Comparison of ENCODE assay signal across 25 cellular contexts in the genomic region with DNA sequence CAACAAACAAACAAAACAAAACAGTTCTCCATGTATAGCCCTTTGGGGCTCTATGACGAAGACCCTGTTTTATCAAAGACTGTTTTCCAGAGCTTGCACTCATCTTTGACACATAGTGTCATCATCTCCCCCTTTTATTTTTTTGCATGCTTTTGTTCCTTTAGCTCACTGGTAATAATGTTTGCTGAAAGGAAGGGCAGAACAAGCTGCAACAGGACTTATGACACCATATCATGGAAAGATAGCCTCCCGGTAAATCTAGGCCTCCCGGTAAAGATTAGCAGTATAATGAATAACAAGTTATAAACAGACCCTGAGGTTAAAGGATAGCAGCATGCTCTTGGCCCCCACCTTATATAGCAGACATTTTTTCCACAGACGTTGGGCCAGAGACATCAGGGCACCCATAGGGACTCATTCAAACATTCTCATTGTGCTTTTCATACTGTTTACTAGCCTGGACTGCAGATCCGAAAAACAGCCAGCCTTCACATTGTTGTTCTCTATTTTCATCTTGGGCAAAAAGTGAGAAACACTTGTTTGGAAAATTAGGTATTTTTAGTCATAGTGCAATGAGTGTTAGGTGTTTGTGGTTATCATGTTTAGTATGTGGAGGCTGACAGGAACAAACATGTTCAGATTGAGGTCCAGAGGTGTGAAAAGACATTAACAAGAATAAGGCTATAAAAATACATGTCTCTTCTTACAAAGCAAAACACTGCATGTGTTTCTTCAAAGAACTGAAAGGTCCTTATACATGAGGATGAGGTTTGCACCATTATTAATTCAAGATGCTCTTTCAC.
A peak's percentile ranks its signal among the peaks of the same experiment; 100 is the strongest.
DNase-seq lines count a peak whose midpoint lies in the region; ATAC-seq and TF ChIP-seq lines count a peak whose summit lies in the region.
"Had no signal": no experiment of that assay in that cellular context is flagged by ENCODE, and none has a peak within 500 bp of the region (broad histone marks: within the 10 kb centered on the region; RNA-seq: fewer than 3 reads in every experiment).

No MANE protein-coding gene starts in this region.

- H3K27ac ChIP-seq in rectal smooth muscle tissue (ENCODE audit: low read depth, low read length) = peak overlapping the region; percentile 3
- H3K27ac ChIP-seq: ascending aorta, GM23248, HL-60 had no signal

- H3K4me1 Mint-ChIP-seq in Calu3 (ENCODE audit: low read depth, unreplicated experiment) = no peaks in the 10 kb centered on the region
- H3K4me1 Mint-ChIP-seq: activated CD4-positive, alpha-beta memory T cell treated with anti-CD3 and anti-CD28 coated beads, Interleukin-2, amount 10 ng/mL, durations not matched to agents 7 days and 5 days; WTC11 had no signal

- TF ChIP-seq CTCF in fibroblast of villous mesenchyme (IDR thresholded peaks at IDR 0.05; ENCODE audit: insufficient read depth, low read depth, low read length) = no peak
- TF ChIP-seq CTCF in Calu3 (IDR thresholded peaks at IDR 0.05; ENCODE audit: unreplicated experiment) = no peak

- no TSS peak for BruUV-seq in Calu3 (replicated peaks; lab: Mats Ljungman, UMichigan)

- no peaks in the 10 kb centered on the region for H3K27me3 Mint-ChIP-seq in Calu3 (ENCODE audit: unreplicated experiment)
- H3K27me3 Mint-ChIP-seq: activated CD4-positive, alpha-beta memory T cell treated with anti-CD3 and anti-CD28 coated beads, Interleukin-2, amount 10 ng/mL, durations not matched to agents 7 days and 5 days; memory B cell had no signal

- H3K4me1 ChIP-seq in rectal smooth muscle tissue (ENCODE audit: control insufficient read depth, insufficient read depth, low read length) = no peaks in the 10 kb centered on the region
- H3K4me1 ChIP-seq: ascending aorta had no signal

- no peaks in the 10 kb centered on the region for H3K36me3 Mint-ChIP-seq in Calu3 (ENCODE audit: insufficient read depth, unreplicated experiment)
- H3K36me3 Mint-ChIP-seq: memory B cell, WTC11 had no signal

- H3K4me3 Mint-ChIP-seq in Calu3 (ENCODE audit: low read depth, unreplicated experiment) = no peak overlapping the region
- H3K4me3 Mint-ChIP-seq: activated CD4-positive, alpha-beta memory T cell treated with anti-CD3 and anti-CD28 coated beads, Interleukin-2, amount 10 ng/mL, durations not matched to agents 7 days and 5 days; memory B cell; WTC11 had no signal

- H3K9me3 Mint-ChIP-seq in Calu3 (ENCODE audit: low read depth, unreplicated experiment) = no peaks in the 10 kb centered on the region
- H3K9me3 Mint-ChIP-seq: WTC11 had no signal

- CTCF ChIA-PET in Calu3 (lab: Charles Lee) = no interaction called here

- ATAC-seq in HG03378 (IDR thresholded peaks at IDR 0.05; ENCODE audit: unreplicated experiment) = peak; percentile 83
- ATAC-seq in GM21526 (IDR thresholded peaks at IDR 0.05; ENCODE audit: low FRiP score, unreplicated experiment) = no peak
- ATAC-seq: WTC11 had no signal

- no peaks in the 10 kb centered on the region for H3K36me3 ChIP-seq in rectal smooth muscle tissue (ENCODE audit: control insufficient read depth, insufficient read depth, low read length)
- H3K36me3 ChIP-seq: ascending aorta had no signal

- H3K4me3 ChIP-seq in fibroblast of villous mesenchyme (ENCODE audit: low read depth, low read length) (no peak overlapping the region), rectal smooth muscle tissue (ENCODE audit: low read length) (no peak overlapping the region)
- H3K4me3 ChIP-seq: ascending aorta, GM23248 had no signal

- no peak overlapping the region for H3K9ac ChIP-seq in rectal smooth muscle tissue (ENCODE audit: low read length)
- H3K9ac ChIP-seq: GM23248 had no signal

- H3K27ac Mint-ChIP-seq in Calu3 (ENCODE audit: unreplicated experiment) = no peak overlapping the region
- H3K27ac Mint-ChIP-seq: activated CD4-positive, alpha-beta memory T cell treated with anti-CD3 and anti-CD28 coated beads, Interleukin-2, amount 10 ng/mL, durations not matched to agents 7 days and 5 days; memory B cell; WTC11 had no signal

- intact Hi-C loops in Calu3 (cut with micrococcal nuclease; ENCODE audit: unreplicated experiment) = no loop called here

- H3K27me3 ChIP-seq in rectal smooth muscle tissue (ENCODE audit: control insufficient read depth, insufficient read depth, low read length) = no peaks in the 10 kb centered on the region
- H3K27me3 ChIP-seq: ascending aorta had no signal

- DNase-seq in NK-92 treated with Interleukin-12 subunit alpha and Interleukin-12 subunit beta, amount 100 ng/mL, for 24 hours (lab: John Stamatoyannopoulos, UW) = peak; percentile 27
- DNase-seq in NK-92 (lab: John Stamatoyannopoulos, UW; ENCODE audit: unreplicated experiment) (no peak), fibroblast of villous mesenchyme (ENCODE audit: low read depth) (peak; percentile 18), A172 (ENCODE audit: low spot score) (no peak), Calu3 (no peak)
- DNase-seq: activated CD4-positive, alpha-beta memory T cell treated with anti-CD3 and anti-CD28 coated beads, Interleukin-2, amount 10 ng/mL, durations not matched to agents 7 days and 5 days; activated naive CD4-positive, alpha-beta T cell treated with anti-CD3 and anti-CD28 coated beads, Interleukin-2, amount 50 U/mL, for 16 hours; activated T-cell treated with anti-CD3 and anti-CD28 coated beads, Interleukin-2, amount 50 U/mL, for 48 hours; effector CD8-positive, alpha-beta T cell; GM23248; hippocampal formation; IMR-90; MM.1S; NCI-H146; NCI-H774; posterior cingulate gyrus; small intestine; stimulated activated CD4-positive, alpha-beta T cell treated with anti-CD3 and anti-CD28 coated beads, Interleukin-4, amount 100 ng/mL, for 1 hour had no signal

Comparison
In these comparisons a context has a peak if more than half of its experiments do, and no peak if none do; other contexts are left out.
1. DNase-seq: peak in NK-92 treated with Interleukin-12 subunit alpha and Interleukin-12 subunit beta, amount 100 ng/mL, for 24 hours (single experiment) and fibroblast of villous mesenchyme (single experiment); none in NK-92 (single experiment), A172 (single experiment) and Calu3 (single experiment).